In the genomic region with DNA sequence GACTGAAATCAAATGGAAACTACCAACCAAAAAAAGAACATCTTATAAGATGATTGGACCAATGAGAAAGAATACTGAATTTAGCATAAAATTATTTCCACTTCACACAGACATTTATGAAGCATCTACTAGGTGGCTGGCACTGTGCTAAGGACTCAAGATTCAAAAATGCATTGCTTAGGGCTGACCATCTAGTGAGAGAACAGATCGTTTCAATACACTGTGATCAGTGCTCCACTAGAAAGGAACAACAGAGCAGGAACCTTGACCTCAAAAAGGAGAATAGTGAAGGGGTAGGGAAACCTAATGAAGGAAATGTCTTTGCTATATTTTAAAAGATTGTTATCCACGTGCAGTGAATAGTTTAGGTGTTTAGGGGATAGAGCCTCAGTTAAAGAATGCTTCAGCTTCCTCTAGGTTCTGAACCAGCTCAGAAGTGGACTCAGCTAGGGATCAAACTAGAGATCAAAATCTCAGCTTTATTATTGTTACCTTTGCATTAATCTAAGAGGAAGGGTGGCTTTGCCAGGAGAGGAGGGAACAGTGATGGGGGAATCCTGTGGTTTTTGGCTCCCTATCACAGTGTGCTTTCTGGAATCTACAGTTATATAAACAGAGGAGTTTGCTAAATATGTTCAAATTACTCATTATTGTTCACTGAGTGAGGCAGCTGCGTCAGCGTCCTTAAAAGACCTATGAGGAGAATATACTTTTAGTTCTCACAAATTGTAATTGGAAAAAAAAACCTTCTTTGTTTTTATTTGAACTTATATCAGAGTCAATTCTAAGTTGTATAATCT, we compare ENCODE assay signal across 14 cellular contexts. TPM values are rescaled to one million over a fixed set of nuclear protein-coding genes. Genes with fewer than 3 reads are reported as not detected.
DNase-seq lines count a peak whose midpoint lies in the region; ATAC-seq and TF ChIP-seq lines count a peak whose summit lies in the region.
"Had no signal": no experiment of that assay in that cellular context is flagged by ENCODE, and none has a peak within 500 bp of the region (broad histone marks: within the 10 kb centered on the region; RNA-seq: fewer than 3 reads in every experiment).

No MANE protein-coding gene starts in this region.

- in situ Hi-C loops in mammary epithelial cell (cut with MboI; ENCODE audit: low sequenced_read_pairs in 2 of 2) = no loop called here

- no peak overlapping the region for H2AK5ac ChIP-seq in neuronal stem cell (ENCODE audit: low read depth, low read length)

- H2BK120ac ChIP-seq in neuronal stem cell (ENCODE audit: low read depth, low read length) = no peak overlapping the region

- H3K27ac ChIP-seq in mammary epithelial cell (ENCODE audit: insufficient read depth, low read depth, low read length) = no peak overlapping the region
- no peak overlapping the region for H3K27ac ChIP-seq in neuronal stem cell (replicated peaks; ENCODE audit: low read length)
- no peak overlapping the region for H3K27ac ChIP-seq in spleen

- H3K36me3 Mint-ChIP-seq in effector memory CD8-positive, alpha-beta T cell (ENCODE audit: insufficient read depth) = no peaks in the 10 kb centered on the region

- no peak for ATAC-seq in GM18867 (IDR thresholded peaks at IDR 0.05; ENCODE audit: unreplicated experiment)
- no peak for ATAC-seq in effector memory CD8-positive, alpha-beta T cell (replicated peaks)
- ATAC-seq: T-helper 17 cell had no signal

- H2BK5ac ChIP-seq in neuronal stem cell (ENCODE audit: low read length) = no peak overlapping the region

- H4K20me1 ChIP-seq in mammary epithelial cell (ENCODE audit: insufficient read depth, low read length) = no peaks in the 10 kb centered on the region

- no peaks in the 10 kb centered on the region for H3K27me3 Mint-ChIP-seq in effector memory CD8-positive, alpha-beta T cell
- H3K27me3 Mint-ChIP-seq: T-helper 17 cell had no signal

- no peak overlapping the region for H3K18ac ChIP-seq in neuronal stem cell (ENCODE audit: low read length)

- H3K4me1 ChIP-seq in mammary epithelial cell (ENCODE audit: insufficient read depth, low read length) (peaks cover 2% of the 10 kb centered on the region), neuronal stem cell (ENCODE audit: control insufficient read depth in 2 of 2, insufficient read depth in 1 of 2, low read depth in 1 of 2, low read length in 2 of 2) (no peaks in the 10 kb centered on the region), spleen (no peaks in the 10 kb centered on the region)

- H3K4me1 Mint-ChIP-seq in effector memory CD8-positive, alpha-beta T cell (ENCODE audit: low read depth in 2 of 2) = peaks cover 0 to 6% of the 10 kb centered on the region in 2 donors

- BruUV-seq in mammary epithelial cell (replicated peaks; lab: Mats Ljungman, UMichigan) = no TSS peak

- no peak overlapping the region for H2AFZ ChIP-seq in mammary epithelial cell (ENCODE audit: low read depth, low read length)
- peak overlapping the region; percentile 11 for H2AFZ ChIP-seq in neuronal stem cell (ENCODE audit: low read length)

- no peaks in the 10 kb centered on the region for H3K27me3 ChIP-seq in BJ (ENCODE audit: control insufficient read depth, insufficient read depth, low read length)
- H3K27me3 ChIP-seq in MG63 = no peaks in the 10 kb centered on the region
- no peaks in the 10 kb centered on the region for H3K27me3 ChIP-seq in mammary epithelial cell (ENCODE audit: insufficient read depth, low read length)
- H3K27me3 ChIP-seq in neuronal stem cell (ENCODE audit: control insufficient read depth in 3 of 3, insufficient read depth in 3 of 3, low read depth in 1 of 3, low read length in 3 of 3) = peaks cover 0 to 7% (median 0%) of the 10 kb centered on the region in 3 experiments
- no peaks in the 10 kb centered on the region for H3K27me3 ChIP-seq in spleen (replicated peaks in 1 of 7)

- H3K23ac ChIP-seq in neuronal stem cell (ENCODE audit: low read depth, low read length, poor library complexity) = no peak overlapping the region

- TF ChIP-seq CTCF in BJ (IDR thresholded peaks at IDR 0.05; ENCODE audit: insufficient read depth, low read depth, low read length) (no peak), mammary epithelial cell (conservative IDR thresholded peaks at IDR 0.05 in 1 of 2, IDR thresholded peaks at IDR 0.05 in 1 of 2; ENCODE audit: extremely low read depth in 1 of 2, insufficient read depth in 1 of 2, low read depth in 1 of 2, low read length in 2 of 2) (no peak), spleen (IDR thresholded peaks at IDR 0.05 in 8 of 11, conservative IDR thresholded peaks at IDR 0.05 in 3 of 11) (no peak)

- H3K9me3 ChIP-seq in MG63 = no peaks in the 10 kb centered on the region
- no peaks in the 10 kb centered on the region for H3K9me3 ChIP-seq in mammary epithelial cell (replicated peaks; ENCODE audit: insufficient read depth, low read length)
- H3K9me3 ChIP-seq in neuronal stem cell (replicated peaks in 1 of 2; ENCODE audit: control insufficient read depth in 2 of 2, insufficient read depth in 1 of 2, low read depth in 1 of 2, low read length in 2 of 2) = no peaks in the 10 kb centered on the region
- no peaks in the 10 kb centered on the region for H3K9me3 ChIP-seq in spleen

- H3K14ac ChIP-seq in neuronal stem cell (ENCODE audit: low read length) = no peak overlapping the region

- H2BK12ac ChIP-seq in neuronal stem cell (ENCODE audit: low read length) = no peak overlapping the region

- no peak for TF ChIP-seq POLR2A in spleen (IDR thresholded peaks at IDR 0.05)

- H3K4ac ChIP-seq in neuronal stem cell (ENCODE audit: low read length) = no peak overlapping the region

- H3K79me1 ChIP-seq in neuronal stem cell (ENCODE audit: low read depth, low read length) = no peaks in the 10 kb centered on the region

- dilution Hi-C loops in mammary epithelial cell (cut with HindIII; ENCODE audit: low sequenced_read_pairs) = no loop called here

- no peaks in the 10 kb centered on the region for H3K9me3 Mint-ChIP-seq in effector memory CD8-positive, alpha-beta T cell

- H3K9ac ChIP-seq in mammary epithelial cell (ENCODE audit: insufficient read depth, low read length) (no peak overlapping the region), neuronal stem cell (ENCODE audit: low read depth, low read length, poor library complexity) (no peak overlapping the region)

- no peak overlapping the region for H2BK15ac ChIP-seq in neuronal stem cell (ENCODE audit: low read length)

- no peak overlapping the region for H3K4me3 Mint-ChIP-seq in effector memory CD8-positive, alpha-beta T cell
- H3K4me3 Mint-ChIP-seq: T-helper 17 cell had no signal

- POLR2A ChIA-PET in BJ (lab: Charles Lee) = interaction anchor here (0.6 to 1.0 kb wide), 3 partner anchors 17 to 699 kb away, joined by 3 to 8 read pairs (median 6); no protein-coding TSS in a partner anchor

- intact Hi-C loops in mammary epithelial cell (cut with micrococcal nuclease) = no loop called here
- intact Hi-C loops in spleen (cut with DNase I; ENCODE audit: low total_unique reads) = no loop called here

- H3K36me3 ChIP-seq in BJ (ENCODE audit: control insufficient read depth, insufficient read depth, low read length) = no peaks in the 10 kb centered on the region
- no peaks in the 10 kb centered on the region for H3K36me3 ChIP-seq in MG63
- H3K36me3 ChIP-seq in mammary epithelial cell (ENCODE audit: insufficient read depth, low read length) = no peaks in the 10 kb centered on the region
- H3K36me3 ChIP-seq in neuronal stem cell (replicated peaks in 1 of 2; ENCODE audit: control insufficient read depth in 2 of 2, insufficient read depth in 2 of 2, low read length in 2 of 2) = no peaks in the 10 kb centered on the region
- no peaks in the 10 kb centered on the region for H3K36me3 ChIP-seq in spleen

- no peak overlapping the region for H4K91ac ChIP-seq in neuronal stem cell (ENCODE audit: low read depth, low read length, poor library complexity)

- H4K8ac ChIP-seq in neuronal stem cell (ENCODE audit: low read depth, low read length) = no peak overlapping the region

- CTCF ChIA-PET in BJ (lab: Yijun Ruan, JAX) (interaction anchor here (0.5 to 4.4 kb wide), 4 partner anchors 12 to 670 kb away, joined by 3 to 35 read pairs (median 4); a partner anchor contains a TSS), mammary epithelial cell (lab: Charles Lee; ENCODE audit: low non-redundant PET) (no interaction called here)

- no peak overlapping the region for H3K27ac Mint-ChIP-seq in effector memory CD8-positive, alpha-beta T cell
- H3K27ac Mint-ChIP-seq: T-helper 17 cell had no signal

- no peak overlapping the region for H3K4me3 ChIP-seq in BJ (ENCODE audit: low read depth, low read length)
- no peak overlapping the region for H3K4me3 ChIP-seq in MG63
- no peak overlapping the region for H3K4me3 ChIP-seq in mammary epithelial cell (replicated peaks in 1 of 3; ENCODE audit: insufficient read depth in 1 of 3, low read depth in 2 of 3, low read length in 3 of 3)
- H3K4me3 ChIP-seq in neuronal stem cell (ENCODE audit: low read length in 2 of 2) = no peak overlapping the region
- H3K4me3 ChIP-seq in spleen = no peak overlapping the region

- whole genome bisulfite sequencing in mammary epithelial cell (ENCODE audit: low coverage, missing lambda C conversion rate) = 11% methylated on average over 4 of the region's 4 CpGs
- WGBS in neuronal stem cell (ENCODE audit: extremely low coverage in 2 of 2, insufficient read length in 2 of 2, insufficient replicate concordance in 1 of 2), 2 donors = no CpG with 5 or more reads among the region's 4 CpGs
- 56 to 79% (median 68%) methylated on average over 4 of the region's 4 CpGs for WGBS in spleen, 5 donors

- H3K79me2 ChIP-seq in mammary epithelial cell (ENCODE audit: insufficient read depth, low read length) = no peaks in the 10 kb centered on the region

- peak; percentile 70 for DNase-seq in BJ (ENCODE audit: low read depth)
- DNase-seq in MG63 = peak; percentile 63
- DNase-seq in mammary epithelial cell = peak; percentile 58
- no peak for DNase-seq in neuronal stem cell (ENCODE audit: low spot score)
- no peak for DNase-seq in spleen
- no peak for DNase-seq in OCI-M2 (lab: John Stamatoyannopoulos, UW; ENCODE audit: unreplicated experiment)
- no peak for DNase-seq in effector memory CD8-positive, alpha-beta T cell
- DNase-seq: aorta; DMS79; mesendoderm; NCI-H526 treated with DMSO at 0.1 percent for 48 hours; stimulated activated CD8-positive, alpha-beta memory T cell treated with anti-CD3 and anti-CD28 coated beads, Interleukin-4, amount 100 ng/mL, for 48 hours; T-helper 17 cell had no signal

- H3K4me2 ChIP-seq in mammary epithelial cell (ENCODE audit: insufficient read depth, low read depth, low read length) = peak overlapping the region; percentile 4
- no peak overlapping the region for H3K4me2 ChIP-seq in neuronal stem cell (ENCODE audit: insufficient read depth, low read length, poor library complexity, severe bottlenecking)

RNA-seq across cellular contexts. Expression of a gene that starts 16.2 kb away (rescaled TPM):
- polyA plus RNA-seq in BJ (2011; rRNA removed) (1.8 and 2.6 TPM in 2 replicates), mammary epithelial cell (1.7 TPM), spleen (1 to 10 TPM; 2.9 to 4.1 (median 3.4) TPM)
- polyA minus RNA-seq in BJ (2011; rRNA and poly(A)+ RNA removed) = 1.3 and 3.3 TPM in 2 replicates
- total RNA-seq in MG63 (2014; rRNA removed; shearing (Covaris generic); ENCODE audit: low replicate concordance) = 3.9 and 5.2 TPM in 2 replicates
- total RNA-seq in mammary epithelial cell (1 to 10 TPM; 5.9 to 6.2 TPM), spleen (10 to 100 TPM in 1 of 7 donors, 1 to 10 TPM in 6; 4.3 to 11.4 (median 8.3) TPM)
- not detected for polyA minus RNA-seq in mammary epithelial cell
- polyA plus RNA-seq in neuronal stem cell (2013, experiment 1 of 2) = 5.1 TPM
- polyA plus RNA-seq in neuronal stem cell (2013, experiment 2 of 2) = 5.1 TPM

RNA-seq across cellular contexts. Expression of a gene that starts 46.4 kb away (rescaled TPM):
- polyA plus RNA-seq in BJ (2011; rRNA removed) (0.15 and 0.17 TPM in 2 replicates), mammary epithelial cell (0.14 TPM), spleen (under 1 TPM; 0.52 to 0.72 (median 0.67) TPM)
- 0.28 and 0.36 TPM in 2 replicates for polyA minus RNA-seq in BJ (2011; rRNA and poly(A)+ RNA removed)
- 1.3 TPM in 1 of 2 replicates, not detected in the other for total RNA-seq in MG63 (2014; rRNA removed; shearing (Covaris generic); ENCODE audit: low replicate concordance)
- total RNA-seq in mammary epithelial cell (under 1 TPM; 0.16 to 0.17 TPM), spleen (1 to 10 TPM in 3 of 7 donors, under 1 TPM in 4; 0.30 to 1.0 (median 0.69) TPM)
- polyA minus RNA-seq in mammary epithelial cell = not detected
- polyA plus RNA-seq in neuronal stem cell (2013, experiment 1 of 2) = 0.45 TPM
- 0.44 TPM for polyA plus RNA-seq in neuronal stem cell (2013, experiment 2 of 2)
- total RNA-seq: T-helper 17 cell had no signal

Comparison
In these comparisons a context has a peak if more than half of its experiments do, and no peak if none do; other contexts are left out.
1. DNase-seq: peak in BJ (single experiment), MG63 (single experiment) and mammary epithelial cell (single experiment); none in neuronal stem cell (single experiment), spleen (single experiment), OCI-M2 (single experiment) and effector memory CD8-positive, alpha-beta T cell (0 of 3).